8 cellular contexts compared by ENCODE assay signal in the genomic region with DNA sequence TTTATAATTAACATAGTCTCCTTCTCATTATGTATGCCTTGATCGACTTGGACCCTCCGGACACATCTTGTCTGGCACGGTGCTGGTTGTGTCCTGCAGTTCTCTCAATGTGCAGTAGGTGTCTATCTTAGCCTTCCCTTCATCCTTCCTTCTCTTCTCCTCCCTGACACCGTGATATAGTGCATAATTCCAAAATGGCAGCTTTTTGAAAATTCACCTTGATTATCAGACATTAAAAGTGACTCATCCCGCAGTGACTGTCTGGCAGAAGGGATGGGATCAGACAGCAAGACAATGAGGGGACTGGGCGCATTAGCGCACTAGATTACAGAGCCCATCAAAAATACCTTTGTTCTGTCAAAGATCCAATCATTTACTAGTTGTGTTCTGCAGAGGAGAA.
DNase-seq lines count a peak whose midpoint lies in the region; ATAC-seq, FAIRE-seq and TF ChIP-seq lines count a peak whose summit lies in the region.

No MANE protein-coding gene starts in this region.

- H3K27me3 ChIP-seq in testis = no peaks in the 10 kb centered on the region

- no peak overlapping the region for H3K27ac ChIP-seq in testis

- H3K4me3 ChIP-seq in AG04449 (ENCODE audit: low read depth, low read length) = no peak overlapping the region
- H3K4me3 ChIP-seq in testis = no peak overlapping the region

- intact Hi-C loops in testis (cut with DNase I; ENCODE audit: low total_unique reads) = no loop called here

- TF ChIP-seq CTCF in AG04449 (IDR thresholded peaks at IDR 0.05; ENCODE audit: insufficient read depth, low read length, missing control alignments) (peak; percentile 83), GM13976 (IDR thresholded peaks at IDR 0.05; ENCODE audit: borderline replicate concordance, control extremely low read depth, extremely low read depth, insufficient read depth, missing control alignments) (peak; percentile 19), testis (IDR thresholded peaks at IDR 0.05) (peak; percentile 61 to 76 (median 70))

- no peaks in the 10 kb centered on the region for H3K9me3 ChIP-seq in testis

- CTCF ChIA-PET in AG04449 (lab: Yijun Ruan, JAX) = interaction anchor here (0.7 to 8.0 kb wide), 20 partner anchors 10 to 1715 kb away, joined by 3 to 139 read pairs (median 4); no protein-coding TSS in a partner anchor

- peaks cover under 1% of the 10 kb centered on the region for H3K4me1 ChIP-seq in testis

- in situ Hi-C loops in GM13976 (cut with MboI; ENCODE audit: low sequenced_read_pairs, unreplicated experiment) = no loop called here

- TF ChIP-seq POLR2A in testis (IDR thresholded peaks at IDR 0.05) = no peak

- no peaks in the 10 kb centered on the region for H3K36me3 ChIP-seq in testis (ENCODE audit: low read depth, missing control alignments)

- no peak for DNase-seq in AG04449 (ENCODE audit: low read depth, low spot score)
- DNase-seq in GM13976 (ENCODE audit: low spot score) = no peak
- peak; percentile 23 to 31 for DNase-seq in NCI-H1930 (lab: John Stamatoyannopoulos, UW)
- DNase-seq in astrocyte of the hippocampus (ENCODE audit: low read depth, low spot score) = peak; percentile 74
- DNase-seq in islet precursor cell = peak; percentile 63
- peak; percentile 56 for DNase-seq in testis
- no peak for DNase-seq in GM19239 (ENCODE audit: insufficient read length, low spot score)

- no peak for FAIRE-seq in GM19239 (lab: Jason Lieb, UNC)

- ATAC-seq in HG02798 (IDR thresholded peaks at IDR 0.05; ENCODE audit: poor library complexity, unreplicated experiment) = no peak

- 40 to 42% methylated on average over 7 of the region's 7 CpGs for WGBS in testis, 2 donors

- POLR2A ChIA-PET in AG04449 (lab: Yijun Ruan, JAX) = no interaction called here

Comparison
In these comparisons a context has a peak if more than half of its experiments do, and no peak if none do; other contexts are left out.
1. DNase-seq: peak in NCI-H1930 (2 of 2), astrocyte of the hippocampus (single experiment), islet precursor cell (single experiment) and testis (single experiment); none in AG04449 (single experiment), GM13976 (single experiment) and GM19239 (single experiment).
2. CTCF ChIP-seq: peak in every context shown above with its lines; median percentile 83 in AG04449; 70 in testis; 19 in GM13976.